ENCODE assay signal across 7 cellular contexts in the genomic region with DNA sequence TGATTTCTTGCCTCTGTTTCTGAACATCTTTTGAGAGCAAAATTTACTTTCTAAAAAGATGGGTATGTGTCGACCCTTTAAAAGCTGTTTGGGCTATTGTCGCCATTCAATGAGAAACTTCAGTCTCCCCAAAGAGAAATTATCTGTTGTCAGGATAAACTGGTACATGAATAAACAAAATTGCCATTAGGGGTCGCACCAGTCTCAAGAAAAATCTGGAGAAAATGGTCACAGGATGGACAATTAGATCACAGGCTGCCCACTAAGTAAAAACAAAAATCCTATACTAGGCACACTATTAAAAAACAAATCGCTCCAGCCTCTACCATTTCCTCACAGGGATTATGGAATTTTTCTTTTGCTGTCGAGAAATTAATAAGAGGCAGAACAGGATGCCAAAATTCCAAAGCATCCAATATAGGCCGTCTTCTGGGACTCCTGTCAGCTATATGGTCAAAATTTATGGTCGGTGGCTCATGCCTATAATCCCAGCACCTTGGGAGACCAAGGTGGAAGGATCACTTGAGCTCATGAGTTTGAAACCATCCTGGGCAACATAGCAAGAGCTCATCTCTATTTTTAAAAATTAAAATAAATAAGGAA. TPM values are rescaled to one million over a fixed set of nuclear protein-coding genes. Genes with fewer than 3 reads are reported as not detected.
DNase-seq lines count a peak whose midpoint lies in the region; ATAC-seq and TF ChIP-seq lines count a peak whose summit lies in the region.

No MANE protein-coding gene starts in this region.

- no peak for ATAC-seq in foreskin keratinocyte
- ATAC-seq in HG02623 (IDR thresholded peaks at IDR 0.05; ENCODE audit: unreplicated experiment) = no peak

- H3K4me1 ChIP-seq in foreskin keratinocyte = no peaks in the 10 kb centered on the region

- no peaks in the 10 kb centered on the region for H3K79me2 ChIP-seq in SU-DHL-6 (ENCODE audit: insufficient read depth, low read length)

- H3K36me3 ChIP-seq in SU-DHL-6 (ENCODE audit: low read length) = no peaks in the 10 kb centered on the region

- H3K27ac ChIP-seq in SU-DHL-6 (ENCODE audit: low read depth, low read length) (no peak overlapping the region), foreskin keratinocyte (no peak overlapping the region)

- H3F3A ChIP-seq in SU-DHL-6 (ENCODE audit: insufficient read depth) = 0 out of 2 replicates have a peak, but pooled peaks cover 9% of the 10 kb centered on the region

- no peak overlapping the region for H2AFZ ChIP-seq in SU-DHL-6 (ENCODE audit: low read depth, low read length, severe bottlenecking)

- no peaks in the 10 kb centered on the region for H4K20me1 ChIP-seq in SU-DHL-6 (ENCODE audit: low read depth, low read length)

- no peaks in the 10 kb centered on the region for H3K9me2 ChIP-seq in SU-DHL-6 (replicated peaks; ENCODE audit: insufficient read depth, low read length)

- DNase-seq in EL = peak; percentile 74
- peak; percentile 49 for DNase-seq in Jurkat, Clone E6-1 (ENCODE audit: low read depth, low spot score)
- DNase-seq in foreskin keratinocyte = peak in 1 of 2 donors; percentile 39
- peak; percentile 33 for DNase-seq in retinal pigment epithelial cell (ENCODE audit: low read depth)
- DNase-seq in NCI-H187 treated with DMSO at 0.1 percent for 48 hours (lab: John Stamatoyannopoulos, UW) = no peak

- H3K27me3 ChIP-seq in SU-DHL-6 (ENCODE audit: low read length) (no peaks in the 10 kb centered on the region), foreskin keratinocyte (peaks cover 45% of the 10 kb centered on the region)

- H3K9me3 ChIP-seq in SU-DHL-6 (ENCODE audit: insufficient read depth, low read length) = no peaks in the 10 kb centered on the region

- H3K4me2 ChIP-seq in SU-DHL-6 (ENCODE audit: low read depth, low read length, poor library complexity, severe bottlenecking) = no peak overlapping the region

- H3K4me3 ChIP-seq in Jurkat, Clone E6-1 (ENCODE audit: low read length) = no peak overlapping the region
- H3K4me3 ChIP-seq in SU-DHL-6 (ENCODE audit: insufficient read depth, low read length, poor library complexity, severe bottlenecking) (no peak overlapping the region), retinal pigment epithelial cell (ENCODE audit: low read length) (no peak overlapping the region)

- TF ChIP-seq CTCF in SU-DHL-6 (IDR thresholded peaks at IDR 0.05; ENCODE audit: insufficient read depth, low read length, poor library complexity, severe bottlenecking) (peak; percentile 85), foreskin keratinocyte (conservative IDR thresholded peaks at IDR 0.05) (peak; percentile 82), retinal pigment epithelial cell (conservative IDR thresholded peaks at IDR 0.05; ENCODE audit: low read depth, low read length) (peak; percentile 62)

- no peak overlapping the region for H3K9ac ChIP-seq in SU-DHL-6 (ENCODE audit: low read length)

RNA-seq across cellular contexts. Expression of gene HLA-E, which starts 5.5 kb away (rescaled TPM):
- 67.6 TPM for polyA plus RNA-seq in Jurkat, Clone E6-1 (2012; ENCODE audit: insufficient read depth, insufficient read length)
- total RNA-seq in foreskin keratinocyte = 123 and 142 TPM in 2 replicates
- 131 and 143 TPM in 2 replicates for polyA plus RNA-seq in foreskin keratinocyte
